Comparison of ENCODE assay signal across 8 cellular contexts in the genomic region with DNA sequence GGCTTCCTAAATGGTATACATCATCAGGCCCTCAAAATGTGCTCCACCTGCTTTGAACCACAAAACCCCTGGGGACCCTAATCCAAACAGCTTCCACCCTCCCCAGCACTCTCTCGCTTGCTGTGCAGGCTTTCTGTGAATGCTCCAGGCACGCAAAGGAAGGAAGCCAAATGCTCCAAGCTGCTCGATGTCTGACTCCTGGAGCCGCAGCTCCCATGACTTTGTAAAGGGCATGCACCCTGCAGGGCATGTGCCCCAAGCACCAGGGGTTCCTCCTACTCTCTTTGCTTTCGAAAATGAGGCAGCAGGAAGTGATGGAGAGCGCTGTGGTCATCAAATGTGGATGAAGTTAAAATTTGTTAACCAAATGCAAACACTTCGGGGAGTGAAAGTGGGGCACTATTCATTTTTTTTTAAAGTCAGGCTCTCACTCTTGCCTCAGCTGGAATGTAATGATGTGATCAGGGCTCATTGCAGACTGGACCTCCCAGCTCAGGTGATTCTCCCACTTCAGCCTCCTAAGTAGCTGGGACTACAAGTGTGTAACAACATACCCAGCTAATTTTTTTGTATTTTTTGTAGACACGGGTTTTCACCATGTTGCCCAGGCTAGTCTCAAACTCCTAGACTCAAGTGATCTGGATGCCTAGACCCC.
A peak's percentile ranks its signal among the peaks of the same experiment; 100 is the strongest.
DNase-seq lines count a peak whose midpoint lies in the region; ATAC-seq, FAIRE-seq and TF ChIP-seq lines count a peak whose summit lies in the region.
"Not testable (repeated sequence)": the region's sequence is repeated elsewhere in the genome, so short reads cannot be mapped to it uniquely, and the experiment has no call there.

No MANE protein-coding gene starts in this region.

- not testable (repeated sequence) for H3K79me2 ChIP-seq in keratinocyte (ENCODE audit: control insufficient read depth, insufficient read depth, low read length)

- H3K36me3 ChIP-seq in brain microvascular endothelial cell (replicated peaks); keratinocyte (ENCODE audit: control insufficient read depth in 2 of 2, extremely low read depth in 1 of 2, insufficient read depth in 2 of 2, low read length in 2 of 2): not testable (repeated sequence)

- not testable (repeated sequence) for H3K9me1 ChIP-seq in keratinocyte (ENCODE audit: control insufficient read depth, extremely low read depth, insufficient read depth, low read length)

- H3K9me3 ChIP-seq in keratinocyte (ENCODE audit: control insufficient read depth, low read depth, low read length): not testable (repeated sequence)

- TF ChIP-seq POLR2A in NB4 (IDR thresholded peaks at IDR 0.05; ENCODE audit: extremely low read depth, insufficient read length): not testable (repeated sequence)

- H2AFZ ChIP-seq in keratinocyte (ENCODE audit: control insufficient read depth, low read length): peak overlapping the region; percentile 74

- H3K27ac ChIP-seq in brain microvascular endothelial cell; keratinocyte (ENCODE audit: control insufficient read depth, insufficient read depth, low read length): not testable (repeated sequence)

- in situ Hi-C loops in brain microvascular endothelial cell (cut with HindIII; ENCODE audit: low pct_ligation_motif_present, low sequenced_read_pairs): not testable (repeated sequence)

- dilution Hi-C loops in keratinocyte (cut with MboI; ENCODE audit: extremely low pct_ligation_motif_present, low sequenced_read_pairs): not testable (repeated sequence)

- not testable (repeated sequence) for H3K9ac ChIP-seq in keratinocyte (ENCODE audit: control insufficient read depth, extremely low read depth, insufficient read depth, low read length)

- DNase-seq in AG09319 (ENCODE audit: extremely low read depth, low read depth) (peak; percentile 59), NB4 (ENCODE audit: low read depth) (peak; percentile 97), RPMI7951 (ENCODE audit: low read depth) (peak; percentile 63), brain microvascular endothelial cell (peak; percentile 80)
- DNase-seq in GM18507 (ENCODE audit: extremely low spot score, insufficient read length, low read depth); keratinocyte (ENCODE audit: low read depth, low spot score): not testable (repeated sequence)

- ATAC-seq in GM21528 (IDR thresholded peaks at IDR 0.05; ENCODE audit: low FRiP score, unreplicated experiment): peak; percentile 94
- ATAC-seq in HG03066 (IDR thresholded peaks at IDR 0.05; ENCODE audit: low read depth, unreplicated experiment): peak; percentile 91

- not testable (repeated sequence) for H3K27me3 ChIP-seq in brain microvascular endothelial cell (replicated peaks); keratinocyte (ENCODE audit: control insufficient read depth, extremely low read depth, insufficient read depth, low read length)

- FAIRE-seq in GM18507 (lab: Jason Lieb, UNC): peak; percentile 79
- not testable (repeated sequence) for FAIRE-seq in keratinocyte (lab: Jason Lieb, UNC)

- not testable (repeated sequence) for TF ChIP-seq CTCF in AG09319 (IDR thresholded peaks at IDR 0.05; ENCODE audit: low read depth, low read length); NB4 (IDR thresholded peaks at IDR 0.05; ENCODE audit: low read depth, low read length); brain microvascular endothelial cell (IDR thresholded peaks at IDR 0.05; ENCODE audit: low read depth, low read length, missing control alignments); keratinocyte (optimal IDR thresholded peaks at IDR 0.05 in 1 of 3, IDR thresholded peaks at IDR 0.05 in 1 of 3, conservative IDR thresholded peaks at IDR 0.05 in 1 of 3; ENCODE audit: extremely low read depth in 1 of 3, insufficient read depth in 2 of 3, low read length in 3 of 3)

- not testable (repeated sequence) for H4K20me1 ChIP-seq in keratinocyte (ENCODE audit: control insufficient read depth, extremely low read depth, insufficient read depth, low read length)

- H3K4me2 ChIP-seq in keratinocyte (ENCODE audit: control insufficient read depth, extremely low read depth, insufficient read depth, low read depth, low read length): not testable (repeated sequence)

- H3K4me3 ChIP-seq in NB4 (ENCODE audit: low read depth, low read length); brain microvascular endothelial cell (ENCODE audit: low read depth, low read length); keratinocyte (ENCODE audit: control insufficient read depth in 2 of 3, extremely low read depth in 1 of 3, insufficient read depth in 2 of 3, low read depth in 1 of 3, low read length in 3 of 3): not testable (repeated sequence)

- not testable (repeated sequence) for H3K4me1 ChIP-seq in keratinocyte (ENCODE audit: control insufficient read depth, extremely low read depth, insufficient read depth, low read length)
